8 cellular contexts compared by ENCODE assay signal in genomic region chrX:19889582-19890342, GRCh38. TPM values are rescaled to one million over a fixed set of nuclear protein-coding genes. Genes with fewer than 3 reads are reported as not detected.
DNase-seq lines count a peak whose midpoint lies in the region; ATAC-seq and TF ChIP-seq lines count a peak whose summit lies in the region.

No MANE protein-coding gene starts in this region.

- peak; percentile 12 for TF ChIP-seq CTCF in AG09309 (IDR thresholded peaks at IDR 0.05; ENCODE audit: control insufficient read depth, insufficient read depth, low read depth, low read length, missing control alignments)

- no peak for DNase-seq in AG09309 (ENCODE audit: low read depth)
- DNase-seq in KBM-7: peak; percentile 55
- peak; percentile 33 for DNase-seq in activated CD8-positive, alpha-beta T cell treated with anti-CD3 and anti-CD28 coated beads, Interleukin-2, amount 10 ng/mL, durations not matched to agents 7 days and 5 days
- DNase-seq in kidney glomerular epithelial cell (lab: John Stamatoyannopoulos, UW): peak; percentile 68
- no peak for DNase-seq in DMS153 treated with DMSO at 0.1 percent for 48 hours (lab: John Stamatoyannopoulos, UW; ENCODE audit: unreplicated experiment)

- in situ Hi-C loops in KBM-7 (cut with MboI; ENCODE audit: low pct_unique_long_range_greater_than_20kb, low sequenced_read_pairs): loop anchor here (25.0 kb wide), 1 partner anchor 302 kb away; no protein-coding TSS in a partner anchor

- H3K4me3 ChIP-seq in AG09309 (ENCODE audit: control insufficient read depth, low read depth, low read length): no peak overlapping the region

- no peak overlapping the region for H3K4me3 Mint-ChIP-seq in activated CD8-positive, alpha-beta T cell treated with anti-CD3 and anti-CD28 coated beads, Interleukin-2, amount 10 ng/mL, durations not matched to agents 7 days and 5 days

- peak; percentile 33 for ATAC-seq in GM19025 (IDR thresholded peaks at IDR 0.05; ENCODE audit: low read depth, unreplicated experiment)
- no peak for ATAC-seq in activated CD8-positive, alpha-beta T cell treated with anti-CD3 and anti-CD28 coated beads, Interleukin-2, amount 10 ng/mL, durations not matched to agents 7 days and 5 days
- no peak for ATAC-seq in GM21737 (IDR thresholded peaks at IDR 0.05; ENCODE audit: unreplicated experiment)
- ATAC-seq in HG03521 (IDR thresholded peaks at IDR 0.05; ENCODE audit: unreplicated experiment): no peak

- no peaks in the 10 kb centered on the region for H3K9me3 Mint-ChIP-seq in activated CD8-positive, alpha-beta T cell treated with anti-CD3 and anti-CD28 coated beads, Interleukin-2, amount 10 ng/mL, durations not matched to agents 7 days and 5 days (ENCODE audit: insufficient read depth)

- CTCF ChIA-PET in activated CD8-positive, alpha-beta T cell treated with anti-CD3 and anti-CD28 coated beads, Interleukin-2, amount 10 ng/mL, durations not matched to agents 7 days and 5 days (lab: Charles Lee): interaction anchor here (1.6 kb wide), 1 partner anchor 149 kb away, joined by 3 read pairs; no protein-coding TSS in a partner anchor

- H3K27me3 Mint-ChIP-seq in activated CD8-positive, alpha-beta T cell treated with anti-CD3 and anti-CD28 coated beads, Interleukin-2, amount 10 ng/mL, durations not matched to agents 7 days and 5 days (ENCODE audit: low read depth): no peaks in the 10 kb centered on the region

- H3K36me3 Mint-ChIP-seq in activated CD8-positive, alpha-beta T cell treated with anti-CD3 and anti-CD28 coated beads, Interleukin-2, amount 10 ng/mL, durations not matched to agents 7 days and 5 days (ENCODE audit: low read depth): peaks cover 2% of the 10 kb centered on the region

- H3K27ac Mint-ChIP-seq in activated CD8-positive, alpha-beta T cell treated with anti-CD3 and anti-CD28 coated beads, Interleukin-2, amount 10 ng/mL, durations not matched to agents 7 days and 5 days: no peak overlapping the region

- POLR2A ChIA-PET in activated CD8-positive, alpha-beta T cell treated with anti-CD3 and anti-CD28 coated beads, Interleukin-2, amount 10 ng/mL, durations not matched to agents 7 days and 5 days (lab: Charles Lee): no interaction called here

- peaks cover 38% of the 10 kb centered on the region for H3K4me1 Mint-ChIP-seq in activated CD8-positive, alpha-beta T cell treated with anti-CD3 and anti-CD28 coated beads, Interleukin-2, amount 10 ng/mL, durations not matched to agents 7 days and 5 days (ENCODE audit: low read depth)

RNA-seq across cellular contexts. Expression of gene SH3KBP1, which starts 2.4 kb away (rescaled TPM):
- total RNA-seq in activated CD8-positive, alpha-beta T cell treated with anti-CD3 and anti-CD28 coated beads, Interleukin-2, amount 10 ng/mL, durations not matched to agents 7 days and 5 days: 10 to 100 TPM; 85.6 to 95.3 TPM

Comparison
In these comparisons a context has a peak if more than half of its experiments do, and no peak if none do; other contexts are left out.
1. DNase-seq: peak in KBM-7 (single experiment), activated CD8-positive, alpha-beta T cell treated with anti-CD3 and anti-CD28 coated beads, Interleukin-2, amount 10 ng/mL, durations not matched to agents 7 days and 5 days (single experiment) and kidney glomerular epithelial cell (single experiment); none in AG09309 (single experiment) and DMS153 treated with DMSO at 0.1 percent for 48 hours (single experiment).